16 cellular contexts compared by ENCODE assay signal in genomic region chr3:143835312-143835711, GRCh38. TPM values are rescaled to one million over a fixed set of nuclear protein-coding genes. Genes with fewer than 3 reads are reported as not detected.
DNase-seq lines count a peak whose midpoint lies in the region; ATAC-seq and TF ChIP-seq lines count a peak whose summit lies in the region.
"Had no signal": no experiment of that assay in that cellular context is flagged by ENCODE, and none has a peak within 500 bp of the region (broad histone marks: within the 10 kb centered on the region; RNA-seq: fewer than 3 reads in every experiment).

No MANE protein-coding gene starts in this region.

- no peak overlapping the region for H3K27ac ChIP-seq in CD4-positive, CD25-positive, alpha-beta regulatory T cell (ENCODE audit: insufficient read depth, low read length, poor library complexity, severe bottlenecking)
- H3K27ac ChIP-seq: 22Rv1 had no signal

- no peaks in the 10 kb centered on the region for H3K27me3 Mint-ChIP-seq in activated naive CD4-positive, alpha-beta T cell treated with anti-CD3 and anti-CD28 coated beads for 36 hours (ENCODE audit: low read depth)
- no peaks in the 10 kb centered on the region for H3K27me3 Mint-ChIP-seq in CD4-positive, CD25-positive, alpha-beta regulatory T cell
- H3K27me3 Mint-ChIP-seq in glutamatergic neuron (ENCODE audit: unreplicated experiment), result no peaks in the 10 kb centered on the region

- no peak for TF ChIP-seq CTCF in glutamatergic neuron (IDR thresholded peaks at IDR 0.05; ENCODE audit: partially characterized antibody, unreplicated experiment)

- no peak overlapping the region for H3K27ac Mint-ChIP-seq in activated naive CD4-positive, alpha-beta T cell treated with anti-CD3 and anti-CD28 coated beads for 36 hours
- peak overlapping the region in 2 of 3 donors; percentile 60 to 72 for H3K27ac Mint-ChIP-seq in CD4-positive, CD25-positive, alpha-beta regulatory T cell
- H3K27ac Mint-ChIP-seq in glutamatergic neuron (ENCODE audit: unreplicated experiment), result peak overlapping the region; percentile 14
- H3K27ac Mint-ChIP-seq: CD14-positive monocyte had no signal

- ATAC-seq in activated CD4-positive, CD25-positive, alpha-beta regulatory T cell treated with anti-CD3 and anti-CD28 coated beads, Interleukin-2, amount 50 U/mL, for 24 hours, result peak; percentile 56 to 70
- ATAC-seq in CD4-positive, CD25-positive, alpha-beta regulatory T cell (ENCODE audit: low read depth in 2 of 2), result no peak
- no peak for ATAC-seq in GM21723 (IDR thresholded peaks at IDR 0.05; ENCODE audit: unreplicated experiment)
- ATAC-seq: GM12878 had no signal

- no peak for DNase-seq in activated CD4-positive, CD25-positive, alpha-beta regulatory T cell treated with anti-CD3 and anti-CD28 coated beads, Interleukin-2, amount 50 U/mL, for 72 hours
- DNase-seq in activated naive CD4-positive, alpha-beta T cell treated with anti-CD3 and anti-CD28 coated beads for 36 hours, result peak; percentile 17
- DNase-seq in activated naive CD4-positive, alpha-beta T cell treated with Interleukin-2 at 50 U/mL for 16 hours, result no peak
- DNase-seq in CD4-positive, CD25-positive, alpha-beta regulatory T cell, result no peak
- DNase-seq in glutamatergic neuron (no peak), NCI-H82 (lab: John Stamatoyannopoulos, UW) (no peak)
- DNase-seq: Caco-2; CD8-positive, alpha-beta memory T cell; GOT3; H9 had no signal

- peaks cover 3% of the 10 kb centered on the region for H3K36me3 ChIP-seq in CD4-positive, CD25-positive, alpha-beta regulatory T cell (ENCODE audit: control insufficient read depth, insufficient read depth, low read length)

- peaks cover 15% of the 10 kb centered on the region for H3K4me1 ChIP-seq in CD4-positive, CD25-positive, alpha-beta regulatory T cell (ENCODE audit: control insufficient read depth, insufficient read depth, low read length, poor library complexity, severe bottlenecking)
- H3K4me1 ChIP-seq: Caco-2 had no signal

- H3K36me3 Mint-ChIP-seq in activated naive CD4-positive, alpha-beta T cell treated with anti-CD3 and anti-CD28 coated beads for 36 hours (ENCODE audit: low read depth), result peaks cover 3% of the 10 kb centered on the region
- H3K36me3 Mint-ChIP-seq in CD4-positive, CD25-positive, alpha-beta regulatory T cell, result peaks cover 9% of the 10 kb centered on the region
- H3K36me3 Mint-ChIP-seq in glutamatergic neuron (ENCODE audit: unreplicated experiment), result peaks cover 5% of the 10 kb centered on the region

- no peak overlapping the region for H3K4me3 ChIP-seq in CD4-positive, CD25-positive, alpha-beta regulatory T cell (ENCODE audit: low read depth, low read length)
- H3K4me3 ChIP-seq: GM12878 had no signal

- intact Hi-C loops in activated naive CD4-positive, alpha-beta T cell treated with anti-CD3 and anti-CD28 coated beads for 36 hours (cut with micrococcal nuclease), result loop anchor here (10.0 kb wide), 1 partner anchor 831 kb away; the partner anchor contains the start of gene U2SURP

- H3K9me3 ChIP-seq in CD4-positive, CD25-positive, alpha-beta regulatory T cell (ENCODE audit: control insufficient read depth in 2 of 2, low read length in 2 of 2), result no peaks in the 10 kb centered on the region
- H3K9me3 ChIP-seq: Caco-2 had no signal

- CTCF ChIA-PET in activated naive CD4-positive, alpha-beta T cell treated with anti-CD3 and anti-CD28 coated beads for 36 hours (lab: Charles Lee), result no interaction called here

- no peak overlapping the region for H3K4me3 Mint-ChIP-seq in activated naive CD4-positive, alpha-beta T cell treated with anti-CD3 and anti-CD28 coated beads for 36 hours
- H3K4me3 Mint-ChIP-seq in CD4-positive, CD25-positive, alpha-beta regulatory T cell, result peak overlapping the region in 1 of 4 donors; percentile 62
- no peak overlapping the region for H3K4me3 Mint-ChIP-seq in glutamatergic neuron (ENCODE audit: unreplicated experiment)
- H3K4me3 Mint-ChIP-seq: CD14-positive monocyte; CD8-positive, alpha-beta memory T cell; H9 had no signal

- no peaks in the 10 kb centered on the region for H3K27me3 ChIP-seq in CD4-positive, CD25-positive, alpha-beta regulatory T cell (ENCODE audit: control insufficient read depth, insufficient read depth, low read length)

- H3K4me1 Mint-ChIP-seq in activated naive CD4-positive, alpha-beta T cell treated with anti-CD3 and anti-CD28 coated beads for 36 hours (ENCODE audit: low read depth), result peaks cover 33% of the 10 kb centered on the region
- H3K4me1 Mint-ChIP-seq in CD4-positive, CD25-positive, alpha-beta regulatory T cell, result peaks cover 44 to 62% (median 52%) of the 10 kb centered on the region in 4 donors
- peaks cover 9% of the 10 kb centered on the region for H3K4me1 Mint-ChIP-seq in glutamatergic neuron (ENCODE audit: low read depth, unreplicated experiment)

- no peaks in the 10 kb centered on the region for H3K9me3 Mint-ChIP-seq in activated naive CD4-positive, alpha-beta T cell treated with anti-CD3 and anti-CD28 coated beads for 36 hours
- peaks cover 0 to 1% (median 0%) of the 10 kb centered on the region in 7 donors for H3K9me3 Mint-ChIP-seq in CD4-positive, CD25-positive, alpha-beta regulatory T cell
- peaks cover 5% of the 10 kb centered on the region for H3K9me3 Mint-ChIP-seq in glutamatergic neuron (ENCODE audit: unreplicated experiment)
- H3K9me3 Mint-ChIP-seq: CD14-positive monocyte; CD8-positive, alpha-beta memory T cell; H9 had no signal

RNA-seq across cellular contexts. Expression of gene SLC9A9, which starts 13.0 kb away (rescaled TPM):
- under 1 TPM; 0.33 to 0.49 TPM for total RNA-seq in activated naive CD4-positive, alpha-beta T cell treated with anti-CD3 and anti-CD28 coated beads for 36 hours
- 47.6 TPM for total RNA-seq in CD4-positive, CD25-positive, alpha-beta regulatory T cell
- 10 to 100 TPM; 31.7 to 49.3 (median 41.1) TPM for polyA plus RNA-seq in CD4-positive, CD25-positive, alpha-beta regulatory T cell
- 11.4 TPM for total RNA-seq in glutamatergic neuron (ENCODE audit: unreplicated experiment)
- total RNA-seq: Caco-2, Daoy had no signal

Comparison
In these comparisons a context has a peak if more than half of its experiments do, and no peak if none do; other contexts are left out.
1. ATAC-seq: peak in activated CD4-positive, CD25-positive, alpha-beta regulatory T cell treated with anti-CD3 and anti-CD28 coated beads, Interleukin-2, amount 50 U/mL, for 24 hours (2 of 2); none in CD4-positive, CD25-positive, alpha-beta regulatory T cell (0 of 2) and GM21723 (single experiment).